ENCODE assay signal across 25 cellular contexts in the genomic region with DNA sequence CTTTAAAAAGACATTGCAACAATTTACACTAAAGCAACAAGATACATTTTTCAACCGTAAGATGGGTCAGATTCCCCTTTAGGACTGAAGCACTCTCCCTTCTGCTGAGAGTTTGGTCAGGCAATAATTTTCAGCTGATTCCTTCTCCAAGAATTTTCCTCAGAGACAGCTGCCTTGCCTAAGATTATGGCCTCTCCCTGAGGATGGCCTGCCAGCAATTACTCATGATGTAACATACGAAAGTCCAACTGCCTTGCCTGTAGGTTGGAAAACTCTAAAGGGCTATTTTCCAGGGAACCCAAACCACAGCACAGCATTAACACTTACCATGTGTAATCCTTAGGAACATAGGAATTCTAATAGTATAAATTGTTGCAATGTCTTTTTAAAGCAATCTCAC.
A peak's percentile ranks its signal among the peaks of the same experiment; 100 is the strongest.
DNase-seq lines count a peak whose midpoint lies in the region; FAIRE-seq and TF ChIP-seq lines count a peak whose summit lies in the region.
"Had no signal": no experiment of that assay in that cellular context is flagged by ENCODE, and none has a peak within 500 bp of the region (broad histone marks: within the 10 kb centered on the region; RNA-seq: fewer than 3 reads in every experiment).

No MANE protein-coding gene starts in this region.

- POLR2A ChIA-PET in CD4-positive, alpha-beta memory T cell (lab: Charles Lee; ENCODE audit: partially characterized antibody): no interaction called here

- no peak for TF ChIP-seq CTCF in AG09319 (IDR thresholded peaks at IDR 0.05; ENCODE audit: low read depth, low read length)

- H3K4me3 ChIP-seq in CD4-positive, alpha-beta memory T cell (ENCODE audit: low read length in 2 of 2): no peak overlapping the region
- H3K4me3 ChIP-seq: GM12878, neural progenitor cell, SK-N-MC, testis, uterus had no signal

- H3K27me3 Mint-ChIP-seq in CD4-positive, alpha-beta memory T cell: no peaks in the 10 kb centered on the region
- H3K27me3 Mint-ChIP-seq: activated CD4-positive, alpha-beta T cell treated with anti-CD3 and anti-CD28 coated beads, Interleukin-2, amount 10 ng/mL, durations not matched to agents 24 days and 14 days; CD8-positive, alpha-beta memory T cell; stimulated activated naive B cell treated with anti-CD40 and anti-IgM and Interleukin-4, amounts not matched to agents 10 μg/mL and 1 μg/mL and 100 μg/mL, for 72 hours; T-helper 17 cell had no signal

- H3K27ac ChIP-seq in CD4-positive, alpha-beta memory T cell (ENCODE audit: low read depth, low read length): no peak overlapping the region
- H3K27ac ChIP-seq: HL-60, neural progenitor cell, SK-N-MC, testis, uterus had no signal

- TF ChIP-seq POLR2A in H54 (IDR thresholded peaks at IDR 0.05; ENCODE audit: low read depth, low read length): no peak

- DNase-seq in AG09319 (ENCODE audit: extremely low read depth, low read depth) (peak; percentile 43), LHCN-M2 (ENCODE audit: low read depth) (peak; percentile 95), fibroblast of peridontal ligament (ENCODE audit: extremely low read depth) (peak; percentile 98), myocyte (ENCODE audit: low read depth) (peak; percentile 95), H54 (ENCODE audit: insufficient read length, low spot score) (no peak), NCI-H1436 treated with DMSO at 0.1 percent for 48 hours (lab: John Stamatoyannopoulos, UW) (no peak)
- DNase-seq in CD4-positive, alpha-beta memory T cell: no peak
- no peak for DNase-seq in activated naive CD4-positive, alpha-beta T cell treated with anti-CD3 and anti-CD28 coated beads, Interleukin-2, amount 50 U/mL, for 16 hours
- DNase-seq: activated CD4-positive, alpha-beta T cell treated with anti-CD3 and anti-CD28 coated beads, Interleukin-2, amount 10 ng/mL, durations not matched to agents 24 days and 14 days; CD8-positive, alpha-beta memory T cell; GF-D8; head of caudate nucleus; NCI-H1105 treated with DMSO at 0.1 percent for 48 hours; NCI-H524; stimulated activated CD4-positive, alpha-beta T cell treated with anti-CD3 and anti-CD28 coated beads, Interleukin-2, amount 100 ng/mL, for 24 hours; stimulated activated naive B cell treated with anti-CD40 and anti-IgM and Interleukin-4, amounts not matched to agents 10 μg/mL and 1 μg/mL and 100 μg/mL, for 72 hours; T-helper 17 cell; testis; uterus had no signal

- no peak overlapping the region for H3K4me3 Mint-ChIP-seq in CD4-positive, alpha-beta memory T cell
- H3K4me3 Mint-ChIP-seq: activated CD4-positive, alpha-beta T cell treated with anti-CD3 and anti-CD28 coated beads, Interleukin-2, amount 10 ng/mL, durations not matched to agents 24 days and 14 days; CD8-positive, alpha-beta memory T cell; neural progenitor cell; stimulated activated naive B cell treated with anti-CD40 and anti-IgM and Interleukin-4, amounts not matched to agents 10 μg/mL and 1 μg/mL and 100 μg/mL, for 72 hours; T-helper 17 cell had no signal

- H3K9me3 ChIP-seq in CD4-positive, alpha-beta memory T cell (ENCODE audit: control insufficient read depth in 1 of 2, low read length in 2 of 2): no peaks in the 10 kb centered on the region
- H3K9me3 ChIP-seq: testis, uterus had no signal

- H3K4me1 ChIP-seq in CD4-positive, alpha-beta memory T cell (ENCODE audit: insufficient read depth, low read length): no peaks in the 10 kb centered on the region
- H3K4me1 ChIP-seq: testis, uterus had no signal

- peaks cover 0 to 34% (median 15%) of the 10 kb centered on the region in 8 donors for H3K9me3 Mint-ChIP-seq in CD4-positive, alpha-beta memory T cell

- CTCF ChIA-PET in CD4-positive, alpha-beta memory T cell (lab: Charles Lee; ENCODE audit: partially characterized antibody): no interaction called here

- intact Hi-C loops in CD4-positive, alpha-beta memory T cell (cut with micrococcal nuclease): no loop called here

- H3K27ac Mint-ChIP-seq in CD4-positive, alpha-beta memory T cell: no peak overlapping the region
- H3K27ac Mint-ChIP-seq: activated CD4-positive, alpha-beta T cell treated with anti-CD3 and anti-CD28 coated beads, Interleukin-2, amount 10 ng/mL, durations not matched to agents 24 days and 14 days; activated naive CD4-positive, alpha-beta T cell treated with anti-CD3 and anti-CD28 coated beads, Interleukin-2, amount 50 U/mL, for 72 hours; CD8-positive, alpha-beta memory T cell; neural progenitor cell; stimulated activated naive B cell treated with anti-CD40 and anti-IgM and Interleukin-4, amounts not matched to agents 10 μg/mL and 1 μg/mL and 100 μg/mL, for 72 hours; T-helper 17 cell had no signal

- no peaks in the 10 kb centered on the region for H3K27me3 ChIP-seq in CD4-positive, alpha-beta memory T cell (ENCODE audit: insufficient read depth, low read length)
- H3K27me3 ChIP-seq: neural progenitor cell, testis, uterus had no signal

- no peak for FAIRE-seq in H54 (lab: Jason Lieb, UNC)
- FAIRE-seq: GM12878, HepG2 had no signal

- no peaks in the 10 kb centered on the region for H3K36me3 ChIP-seq in CD4-positive, alpha-beta memory T cell (ENCODE audit: insufficient read depth, low read length)
- H3K36me3 ChIP-seq: neural progenitor cell, uterus had no signal

- no peaks in the 10 kb centered on the region for H3K4me1 Mint-ChIP-seq in CD4-positive, alpha-beta memory T cell
- H3K4me1 Mint-ChIP-seq: activated CD4-positive, alpha-beta T cell treated with anti-CD3 and anti-CD28 coated beads, Interleukin-2, amount 10 ng/mL, durations not matched to agents 24 days and 14 days; CD8-positive, alpha-beta memory T cell; stimulated activated naive B cell treated with anti-CD40 and anti-IgM and Interleukin-4, amounts not matched to agents 10 μg/mL and 1 μg/mL and 100 μg/mL, for 72 hours; T-helper 17 cell had no signal

- H3K36me3 Mint-ChIP-seq in CD4-positive, alpha-beta memory T cell: no peaks in the 10 kb centered on the region
- H3K36me3 Mint-ChIP-seq: CD8-positive, alpha-beta memory T cell; stimulated activated naive B cell treated with anti-CD40 and anti-IgM and Interleukin-4, amounts not matched to agents 10 μg/mL and 1 μg/mL and 100 μg/mL, for 72 hours had no signal

Comparison
In these comparisons a context has a peak if more than half of its experiments do, and no peak if none do; other contexts are left out.
1. DNase-seq: peak in AG09319 (single experiment), LHCN-M2 (single experiment), fibroblast of peridontal ligament (single experiment) and myocyte (single experiment); none in H54 (single experiment), CD4-positive, alpha-beta memory T cell (0 of 5), activated naive CD4-positive, alpha-beta T cell treated with anti-CD3 and anti-CD28 coated beads, Interleukin-2, amount 50 U/mL, for 16 hours (single experiment) and NCI-H1436 treated with DMSO at 0.1 percent for 48 hours (single experiment).